Comparison of ENCODE assay signal across 1 cellular context in the genomic region with DNA sequence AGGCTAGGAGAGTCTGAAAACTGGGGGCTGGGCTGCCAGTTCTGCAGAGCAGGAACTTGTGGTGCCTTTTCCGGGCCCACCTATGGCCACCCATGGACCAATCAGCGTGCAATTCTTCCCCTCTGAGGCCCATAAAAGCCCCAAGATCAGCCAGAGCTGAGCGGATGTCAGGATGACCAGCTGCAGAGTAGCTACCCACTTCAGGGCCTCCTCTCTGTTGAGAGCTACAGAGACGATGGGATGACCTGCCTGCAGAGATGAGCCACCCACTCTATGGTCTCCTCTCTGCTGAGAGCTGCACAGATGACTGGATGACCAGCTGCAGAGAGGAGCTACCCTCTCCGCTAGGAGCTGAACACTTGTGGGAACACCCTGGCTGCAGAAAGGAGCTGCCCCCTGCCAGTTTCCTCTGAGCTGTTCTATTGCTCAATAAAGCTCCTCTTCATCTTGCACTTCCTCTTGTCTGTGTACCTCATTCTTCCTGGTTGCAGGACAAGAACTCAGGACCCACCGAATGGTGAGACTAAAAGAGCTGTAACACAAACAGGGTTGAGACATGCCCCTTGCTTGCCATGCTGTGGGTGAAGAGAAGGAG.
A peak's percentile ranks its signal among the peaks of the same experiment; 100 is the strongest.
TF ChIP-seq lines count a peak whose summit lies in the region.

No MANE protein-coding gene starts in this region.

TF ChIP-seq in K562, 482 proteins besides CTCF, POLR2A, EP300 and RAD21 (continues in another document):
- peak; percentile 58; the same call in 1 of the 2 replicates for TF ChIP-seq SPI1 (IDR thresholded peaks at IDR 0.05; ENCODE audit: borderline replicate concordance, low read depth, low read length)
- TF ChIP-seq, protein P1, sequence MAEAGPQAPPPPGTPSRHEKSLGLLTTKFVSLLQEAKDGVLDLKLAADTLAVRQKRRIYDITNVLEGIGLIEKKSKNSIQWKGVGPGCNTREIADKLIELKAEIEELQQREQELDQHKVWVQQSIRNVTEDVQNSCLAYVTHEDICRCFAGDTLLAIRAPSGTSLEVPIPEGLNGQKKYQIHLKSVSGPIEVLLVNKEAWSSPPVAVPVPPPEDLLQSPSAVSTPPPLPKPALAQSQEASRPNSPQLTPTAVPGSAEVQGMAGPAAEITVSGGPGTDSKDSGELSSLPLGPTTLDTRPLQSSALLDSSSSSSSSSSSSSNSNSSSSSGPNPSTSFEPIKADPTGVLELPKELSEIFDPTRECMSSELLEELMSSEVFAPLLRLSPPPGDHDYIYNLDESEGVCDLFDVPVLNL (CRISPR knock-in tag; IDR thresholded peaks at IDR 0.05; ENCODE audit: low read depth), result no peak
- TF ChIP-seq KLF16 (IDR thresholded peaks at IDR 0.05), result no peak
- TF ChIP-seq BRF1 (IDR thresholded peaks at IDR 0.05; ENCODE audit: borderline replicate concordance, extremely low read depth, insufficient read length), result no peak
- peak; percentile 86; the same call in 1 of the 2 replicates for TF ChIP-seq CBX5 (IDR thresholded peaks at IDR 0.05; ENCODE audit: borderline replicate concordance, low read depth)
- no peak for TF ChIP-seq GTF2A2 (tag; IDR thresholded peaks at IDR 0.05)
- TF ChIP-seq, protein P2, sequence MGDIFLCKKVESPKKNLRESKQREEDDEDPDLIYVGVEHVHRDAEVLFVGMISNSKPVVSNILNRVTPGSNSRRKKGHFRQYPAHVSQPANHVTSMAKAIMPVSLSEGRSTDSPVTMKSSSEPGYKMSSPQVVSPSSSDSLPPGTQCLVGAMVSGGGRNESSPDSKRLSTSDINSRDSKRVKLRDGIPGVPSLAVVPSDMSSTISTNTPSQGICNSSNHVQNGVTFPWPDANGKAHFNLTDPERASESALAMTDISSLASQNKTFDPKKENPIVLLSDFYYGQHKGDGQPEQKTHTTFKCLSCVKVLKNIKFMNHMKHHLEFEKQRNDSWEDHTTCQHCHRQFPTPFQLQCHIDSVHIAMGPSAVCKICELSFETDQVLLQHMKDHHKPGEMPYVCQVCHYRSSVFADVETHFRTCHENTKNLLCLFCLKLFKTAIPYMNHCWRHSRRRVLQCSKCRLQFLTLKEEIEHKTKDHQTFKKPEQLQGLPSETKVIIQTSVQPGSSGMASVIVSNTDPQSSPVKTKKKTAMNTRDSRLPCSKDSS (IDR thresholded peaks at IDR 0.05; ENCODE audit: low read depth, partially characterized antibody), result peak; percentile 55
- no peak for TF ChIP-seq PPARD (CRISPR knock-in tag; IDR thresholded peaks at IDR 0.05)
- no peak for TF ChIP-seq ETV6 (IDR thresholded peaks at IDR 0.05; ENCODE audit: borderline replicate concordance in 1 of 2, low read depth in 2 of 2, low read length in 1 of 2)
- no peak for TF ChIP-seq ETV6 (CRISPR knock-in tag; IDR thresholded peaks at IDR 0.05; ENCODE audit: borderline replicate concordance)
- TF ChIP-seq HLTF (IDR thresholded peaks at IDR 0.05), result no peak
- TF ChIP-seq, protein P3, sequence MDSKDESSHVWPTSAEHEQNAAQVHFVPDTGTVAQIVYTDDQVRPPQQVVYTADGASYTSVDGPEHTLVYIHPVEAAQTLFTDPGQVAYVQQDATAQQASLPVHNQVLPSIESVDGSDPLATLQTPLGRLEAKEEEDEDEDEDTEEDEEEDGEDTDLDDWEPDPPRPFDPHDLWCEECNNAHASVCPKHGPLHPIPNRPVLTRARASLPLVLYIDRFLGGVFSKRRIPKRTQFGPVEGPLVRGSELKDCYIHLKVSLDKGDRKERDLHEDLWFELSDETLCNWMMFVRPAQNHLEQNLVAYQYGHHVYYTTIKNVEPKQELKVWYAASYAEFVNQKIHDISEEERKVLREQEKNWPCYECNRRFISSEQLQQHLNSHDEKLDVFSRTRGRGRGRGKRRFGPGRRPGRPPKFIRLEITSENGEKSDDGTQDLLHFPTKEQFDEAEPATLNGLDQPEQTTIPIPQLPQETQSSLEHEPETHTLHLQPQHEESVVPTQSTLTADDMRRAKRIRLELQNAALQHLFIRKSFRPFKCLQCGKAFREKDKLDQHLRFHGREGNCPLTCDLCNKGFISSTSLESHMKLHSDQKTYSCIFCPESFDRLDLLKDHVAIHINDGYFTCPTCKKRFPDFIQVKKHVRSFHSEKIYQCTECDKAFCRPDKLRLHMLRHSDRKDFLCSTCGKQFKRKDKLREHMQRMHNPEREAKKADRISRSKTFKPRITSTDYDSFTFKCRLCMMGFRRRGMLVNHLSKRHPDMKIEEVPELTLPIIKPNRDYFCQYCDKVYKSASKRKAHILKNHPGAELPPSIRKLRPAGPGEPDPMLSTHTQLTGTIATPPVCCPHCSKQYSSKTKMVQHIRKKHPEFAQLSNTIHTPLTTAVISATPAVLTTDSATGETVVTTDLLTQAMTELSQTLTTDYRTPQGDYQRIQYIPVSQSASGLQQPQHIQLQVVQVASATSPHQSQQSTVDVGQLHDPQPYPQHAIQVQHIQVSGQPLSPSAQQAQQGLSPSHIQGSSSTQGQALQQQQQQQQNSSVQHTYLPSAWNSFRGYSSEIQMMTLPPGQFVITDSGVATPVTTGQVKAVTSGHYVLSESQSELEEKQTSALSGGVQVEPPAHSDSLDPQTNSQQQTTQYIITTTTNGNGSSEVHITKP (IDR thresholded peaks at IDR 0.05; ENCODE audit: partially characterized antibody), result no peak
- TF ChIP-seq, protein P4, sequence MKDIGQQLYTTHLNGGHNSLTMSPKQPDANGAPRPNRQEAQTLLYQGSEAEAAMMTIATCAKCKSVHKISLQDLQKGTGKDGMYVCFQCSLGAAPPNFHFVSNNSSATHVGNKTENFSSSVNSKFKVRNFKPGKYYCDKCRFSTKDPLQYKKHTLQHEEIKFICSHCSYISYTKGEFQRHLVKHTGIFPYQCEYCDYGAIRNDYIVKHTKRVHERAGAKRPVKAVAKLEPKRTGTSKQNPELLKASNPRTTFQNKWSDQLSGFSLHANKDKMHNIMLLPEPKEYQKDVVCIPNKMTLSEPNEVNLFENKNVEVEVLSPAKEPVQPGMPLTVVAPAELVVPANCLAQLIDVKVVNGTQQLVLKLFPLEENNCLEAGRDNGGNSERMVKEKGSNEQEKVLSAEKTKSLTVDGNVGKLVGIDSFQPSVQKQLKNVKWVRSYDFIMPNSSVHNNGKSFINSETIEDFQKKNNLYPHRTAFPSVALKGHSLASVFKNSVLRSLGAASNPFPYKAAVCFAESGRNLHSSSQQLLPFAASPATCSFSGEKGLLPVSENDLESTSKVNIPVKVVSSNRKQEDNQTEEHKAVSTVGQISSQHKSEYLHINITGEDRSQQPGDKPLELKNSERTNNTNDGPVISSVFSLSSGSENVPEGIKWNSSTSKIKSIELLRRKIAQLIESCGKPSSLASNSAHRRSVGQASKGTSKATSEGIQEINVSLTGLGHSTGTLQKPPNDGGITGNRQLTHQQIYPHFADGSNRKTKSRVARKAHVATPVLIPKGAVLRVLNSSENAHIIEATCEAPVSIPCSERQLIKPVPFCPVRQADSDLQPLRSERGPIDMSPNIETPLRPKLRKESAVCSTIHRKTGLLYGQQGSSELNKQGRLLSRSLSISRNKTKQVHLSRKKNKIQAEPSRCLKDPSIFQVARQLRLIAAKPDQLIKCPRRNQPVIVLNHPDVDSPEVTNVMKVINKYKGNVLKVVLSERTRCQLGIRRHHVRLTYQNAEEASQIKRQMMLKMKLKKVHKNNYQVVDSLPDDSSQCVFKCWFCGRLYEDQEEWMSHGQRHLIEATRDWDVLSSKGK (CRISPR knock-in tag; IDR thresholded peaks at IDR 0.05), result no peak
- TF ChIP-seq, protein P5, sequence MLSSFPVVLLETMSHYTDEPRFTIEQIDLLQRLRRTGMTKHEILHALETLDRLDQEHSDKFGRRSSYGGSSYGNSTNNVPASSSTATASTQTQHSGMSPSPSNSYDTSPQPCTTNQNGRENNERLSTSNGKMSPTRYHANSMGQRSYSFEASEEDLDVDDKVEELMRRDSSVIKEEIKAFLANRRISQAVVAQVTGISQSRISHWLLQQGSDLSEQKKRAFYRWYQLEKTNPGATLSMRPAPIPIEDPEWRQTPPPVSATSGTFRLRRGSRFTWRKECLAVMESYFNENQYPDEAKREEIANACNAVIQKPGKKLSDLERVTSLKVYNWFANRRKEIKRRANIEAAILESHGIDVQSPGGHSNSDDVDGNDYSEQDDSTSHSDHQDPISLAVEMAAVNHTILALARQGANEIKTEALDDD (IDR thresholded peaks at IDR 0.05), result no peak
- TF ChIP-seq NELFE (IDR thresholded peaks at IDR 0.05; ENCODE audit: insufficient read depth, insufficient read length), result no peak
- TF ChIP-seq, protein P6, sequence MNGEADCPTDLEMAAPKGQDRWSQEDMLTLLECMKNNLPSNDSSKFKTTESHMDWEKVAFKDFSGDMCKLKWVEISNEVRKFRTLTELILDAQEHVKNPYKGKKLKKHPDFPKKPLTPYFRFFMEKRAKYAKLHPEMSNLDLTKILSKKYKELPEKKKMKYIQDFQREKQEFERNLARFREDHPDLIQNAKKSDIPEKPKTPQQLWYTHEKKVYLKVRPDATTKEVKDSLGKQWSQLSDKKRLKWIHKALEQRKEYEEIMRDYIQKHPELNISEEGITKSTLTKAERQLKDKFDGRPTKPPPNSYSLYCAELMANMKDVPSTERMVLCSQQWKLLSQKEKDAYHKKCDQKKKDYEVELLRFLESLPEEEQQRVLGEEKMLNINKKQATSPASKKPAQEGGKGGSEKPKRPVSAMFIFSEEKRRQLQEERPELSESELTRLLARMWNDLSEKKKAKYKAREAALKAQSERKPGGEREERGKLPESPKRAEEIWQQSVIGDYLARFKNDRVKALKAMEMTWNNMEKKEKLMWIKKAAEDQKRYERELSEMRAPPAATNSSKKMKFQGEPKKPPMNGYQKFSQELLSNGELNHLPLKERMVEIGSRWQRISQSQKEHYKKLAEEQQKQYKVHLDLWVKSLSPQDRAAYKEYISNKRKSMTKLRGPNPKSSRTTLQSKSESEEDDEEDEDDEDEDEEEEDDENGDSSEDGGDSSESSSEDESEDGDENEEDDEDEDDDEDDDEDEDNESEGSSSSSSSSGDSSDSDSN (IDR thresholded peaks at IDR 0.05; ENCODE audit: borderline replicate concordance in 1 of 2, low read depth in 2 of 2, low read length in 2 of 2), result no peak
- TF ChIP-seq, protein P7, sequence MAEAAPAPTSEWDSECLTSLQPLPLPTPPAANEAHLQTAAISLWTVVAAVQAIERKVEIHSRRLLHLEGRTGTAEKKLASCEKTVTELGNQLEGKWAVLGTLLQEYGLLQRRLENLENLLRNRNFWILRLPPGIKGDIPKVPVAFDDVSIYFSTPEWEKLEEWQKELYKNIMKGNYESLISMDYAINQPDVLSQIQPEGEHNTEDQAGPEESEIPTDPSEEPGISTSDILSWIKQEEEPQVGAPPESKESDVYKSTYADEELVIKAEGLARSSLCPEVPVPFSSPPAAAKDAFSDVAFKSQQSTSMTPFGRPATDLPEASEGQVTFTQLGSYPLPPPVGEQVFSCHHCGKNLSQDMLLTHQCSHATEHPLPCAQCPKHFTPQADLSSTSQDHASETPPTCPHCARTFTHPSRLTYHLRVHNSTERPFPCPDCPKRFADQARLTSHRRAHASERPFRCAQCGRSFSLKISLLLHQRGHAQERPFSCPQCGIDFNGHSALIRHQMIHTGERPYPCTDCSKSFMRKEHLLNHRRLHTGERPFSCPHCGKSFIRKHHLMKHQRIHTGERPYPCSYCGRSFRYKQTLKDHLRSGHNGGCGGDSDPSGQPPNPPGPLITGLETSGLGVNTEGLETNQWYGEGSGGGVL (CRISPR knock-in tag; IDR thresholded peaks at IDR 0.05), result no peak
- no peak for TF ChIP-seq SMAD4 (CRISPR knock-in tag; conservative IDR thresholded peaks at IDR 0.05)
- TF ChIP-seq STAT5B (CRISPR knock-in tag; IDR thresholded peaks at IDR 0.05), result no peak
- TF ChIP-seq POLR2AphosphoS2 (IDR thresholded peaks at IDR 0.05; ENCODE audit: low read length), result no peak
- TF ChIP-seq POLR2G (IDR thresholded peaks at IDR 0.05; ENCODE audit: low read depth, low read length), result no peak
- TF ChIP-seq TRIM28 (IDR thresholded peaks at IDR 0.05), result peak; percentile 57; the same call in 1 of the 2 replicates
- no peak for TF ChIP-seq GTF2F1 (IDR thresholded peaks at IDR 0.05; ENCODE audit: low read depth, low read length)
- TF ChIP-seq CBX3 (IDR thresholded peaks at IDR 0.05; ENCODE audit: borderline replicate concordance in 1 of 2, low read length in 2 of 2), result peak in 1 of 2 experiments; percentile 84; a peak in 1 of 3 replicates
- TF ChIP-seq STAG1 (CRISPR knock-in tag; IDR thresholded peaks at IDR 0.05; ENCODE audit: borderline replicate concordance), result no peak
- peak; percentile 62 for TF ChIP-seq CEBPB (tag; IDR thresholded peaks at IDR 0.05)
